Comparison of ENCODE assay signal across 1 cellular context in the genomic region with DNA sequence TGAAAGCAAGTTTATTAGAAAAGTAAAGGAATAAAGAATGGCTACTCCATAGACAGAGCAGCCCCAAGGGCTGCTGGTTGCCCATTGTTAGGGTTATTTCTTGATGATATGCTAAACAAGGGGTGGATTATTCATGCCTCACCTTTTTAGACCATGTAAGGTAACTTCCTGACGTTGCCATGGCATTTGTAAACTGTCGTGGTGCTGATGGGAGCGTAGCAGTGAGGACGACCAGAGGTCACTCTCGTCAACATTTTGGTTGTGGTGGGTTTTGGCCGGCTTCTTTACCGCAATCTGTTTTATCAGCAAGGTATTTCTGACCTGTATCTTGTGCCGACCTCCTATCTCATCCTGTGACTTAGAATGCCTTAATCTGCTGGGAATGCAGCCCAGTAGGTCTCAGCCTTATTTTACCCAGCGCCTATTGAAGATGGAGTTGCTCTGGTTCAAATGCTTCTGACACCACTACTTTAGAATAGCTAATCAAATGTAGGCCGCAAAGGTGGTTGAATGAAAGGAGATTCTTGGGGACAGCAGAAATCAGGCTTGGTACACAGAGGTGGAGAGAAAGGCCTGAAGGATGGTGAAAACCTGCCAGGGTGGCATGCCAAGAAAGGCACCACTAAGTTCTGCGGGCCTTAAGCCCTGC.
TF ChIP-seq lines count a peak whose summit lies in the region.

No MANE protein-coding gene starts in this region.

TF ChIP-seq in GM12878, 131 proteins besides CTCF, POLR2A, EP300 and RAD21:
- TF ChIP-seq JUND (IDR thresholded peaks at IDR 0.05; ENCODE audit: low read depth, low read length) (no peak), NBN (IDR thresholded peaks at IDR 0.05) (no peak), POLR2AphosphoS2 (IDR thresholded peaks at IDR 0.05; ENCODE audit: low read depth, low read length) (0 out of 2 replicates have a peak, but pooled peaks have one; percentile 8), SRF (IDR thresholded peaks at IDR 0.05; ENCODE audit: low read depth in 2 of 2, low read length in 2 of 2) (0 out of 4 replicates have a peak, but pooled peaks of 1 of the 2 experiments have one; percentile 11)
